Comparison of ENCODE assay signal across 19 cellular contexts in the genomic region with DNA sequence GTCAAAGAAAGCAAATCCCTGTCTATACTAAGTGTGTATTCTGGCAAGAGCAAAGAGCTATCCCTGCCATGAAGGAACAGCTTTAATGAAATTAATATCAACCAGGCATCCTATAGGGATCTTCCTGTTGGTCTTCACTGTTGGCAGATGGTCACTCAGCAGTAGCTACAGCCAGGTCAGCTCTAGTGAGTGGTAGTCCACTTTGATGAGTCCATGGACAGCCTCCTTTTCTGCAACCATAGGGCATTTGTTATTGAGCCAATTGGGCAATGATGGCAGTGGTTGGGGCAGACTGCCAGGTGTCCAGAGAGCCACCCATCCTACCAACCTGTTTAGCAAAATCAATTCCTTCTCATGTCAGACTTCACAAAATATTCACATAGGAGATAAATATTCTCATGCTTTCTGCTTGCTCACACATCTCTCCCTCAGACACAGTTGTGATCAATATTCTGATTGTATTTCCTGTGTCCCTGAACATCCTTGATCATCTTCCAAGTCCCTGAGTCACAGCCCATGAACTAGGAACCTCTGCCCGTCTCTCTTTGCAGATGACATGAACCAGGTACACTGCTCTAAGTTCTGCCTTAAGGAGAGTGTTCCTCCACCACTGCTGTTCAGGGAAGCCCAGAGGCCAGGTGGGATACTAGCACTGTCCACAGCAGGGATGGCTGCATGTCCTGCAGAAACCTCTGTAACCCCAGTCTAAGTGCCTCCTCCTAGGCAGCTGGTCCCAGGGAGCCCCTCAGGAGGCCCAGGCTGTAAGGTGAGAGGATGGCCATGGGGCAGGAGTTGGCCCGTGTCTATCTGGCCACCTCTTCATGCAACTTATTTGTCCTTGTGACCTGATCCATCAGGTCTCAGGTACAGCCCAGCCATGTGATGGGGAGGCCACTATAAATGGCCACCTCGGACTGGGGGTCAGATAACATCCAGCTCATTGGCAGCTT.
"Had no signal": no experiment of that assay in that cellular context is flagged by ENCODE, and none has a peak within 500 bp of the region (broad histone marks: within the 10 kb centered on the region; RNA-seq: fewer than 3 reads in every experiment).

No MANE protein-coding gene starts in this region.

- H3K27me3 ChIP-seq: cardiac muscle cell, ovary, sigmoid colon, vagina had no signal

- H3K36me3 Mint-ChIP-seq: stimulated activated effector memory CD8-positive, alpha-beta T cell treated with anti-CD3 and anti-CD28 coated beads, Interleukin-12 subunit alpha, Interleukin-12 subunit beta, amount 100 ng/mL, for 72 hours had no signal

- H3K27me3 Mint-ChIP-seq: activated naive CD8-positive, alpha-beta T cell treated with anti-CD3 and anti-CD28 coated beads, Interleukin-2, amount 50 U/mL, for 24 hours had no signal

- H3K9me3 Mint-ChIP-seq: activated naive CD8-positive, alpha-beta T cell treated with anti-CD3 and anti-CD28 coated beads, Interleukin-2, amount 50 U/mL, for 24 hours; activated T-helper 1 cell treated with anti-CD3 and anti-CD28 coated beads, Interleukin-12 subunit alpha, Interleukin-12 subunit beta, Interleukin-2, Interleukin-4 antibody, amounts not matched to agents 30 ng/mL and 10 ng/mL and 1 ng/mL, durations not matched to agents 14 hours and 24 hours and 36 hours; neural crest cell; stimulated activated effector memory CD8-positive, alpha-beta T cell treated with anti-CD3 and anti-CD28 coated beads, Interleukin-12 subunit alpha, Interleukin-12 subunit beta, amount 100 ng/mL, for 72 hours; T-helper 2 cell treated with Interferon-gamma antibody and Interleukin-4, amounts not matched to agents 5 μg/mL and 100 μg/mL, for 36 hours had no signal

- H3K27ac Mint-ChIP-seq: activated naive CD8-positive, alpha-beta T cell treated with anti-CD3 and anti-CD28 coated beads, Interleukin-2, amount 50 U/mL, for 24 hours; activated T-helper 1 cell treated with anti-CD3 and anti-CD28 coated beads, Interleukin-12 subunit alpha, Interleukin-12 subunit beta, Interleukin-2, Interleukin-4 antibody, amounts not matched to agents 30 ng/mL and 10 ng/mL and 1 ng/mL, durations not matched to agents 14 hours and 24 hours and 36 hours; T-helper 2 cell treated with Interferon-gamma antibody and Interleukin-4, amounts not matched to agents 5 μg/mL and 100 μg/mL, for 36 hours had no signal

- DNase-seq: activated CD4-positive, alpha-beta T cell treated with anti-CD3 and anti-CD28 coated beads, Interleukin-2, amount 50 U/mL, for 1 hour; activated CD4-positive, CD25-positive, alpha-beta regulatory T cell; activated CD8-positive, alpha-beta memory T cell treated with anti-CD3 and anti-CD28 coated beads for 24 hours; activated naive CD4-positive, alpha-beta T cell; activated naive CD8-positive, alpha-beta T cell treated with anti-CD3 and anti-CD28 coated beads, Interleukin-2, amount 50 U/mL, for 24 hours; foreskin fibroblast; hippocampal formation; kidney glomerular epithelial cell; mesendoderm; ovary; sigmoid colon; stimulated activated CD4-positive, alpha-beta T cell treated with anti-CD3 and anti-CD28 coated beads, Interleukin-2, amount 100 ng/mL, for 24 hours had no signal

- H3K4me1 ChIP-seq: sigmoid colon, vagina had no signal

- H3K27ac ChIP-seq: cardiac muscle cell, coronary artery, ovary, sigmoid colon, vagina had no signal

- H3K9me3 ChIP-seq: ovary, sigmoid colon, vagina had no signal

- H3K4me3 Mint-ChIP-seq: activated naive CD8-positive, alpha-beta T cell treated with anti-CD3 and anti-CD28 coated beads, Interleukin-2, amount 50 U/mL, for 24 hours; activated T-helper 1 cell treated with anti-CD3 and anti-CD28 coated beads, Interleukin-12 subunit alpha, Interleukin-12 subunit beta, Interleukin-2, Interleukin-4 antibody, amounts not matched to agents 30 ng/mL and 10 ng/mL and 1 ng/mL, durations not matched to agents 14 hours and 24 hours and 36 hours; neural crest cell; stimulated activated effector memory CD8-positive, alpha-beta T cell treated with anti-CD3 and anti-CD28 coated beads, Interleukin-12 subunit alpha, Interleukin-12 subunit beta, amount 100 ng/mL, for 72 hours; T-helper 2 cell treated with Interferon-gamma antibody and Interleukin-4, amounts not matched to agents 5 μg/mL and 100 μg/mL, for 36 hours had no signal

- ATAC-seq: activated naive CD8-positive, alpha-beta T cell treated with anti-CD3 and anti-CD28 coated beads, Interleukin-2, amount 50 U/mL, for 24 hours; stimulated activated effector memory CD8-positive, alpha-beta T cell treated with anti-CD3 and anti-CD28 coated beads, Interleukin-12 subunit alpha, Interleukin-12 subunit beta, amount 100 ng/mL, for 72 hours had no signal

- H3K36me3 ChIP-seq: cardiac muscle cell, ovary, sigmoid colon, vagina had no signal

- H3K4me3 ChIP-seq: cardiac muscle cell, coronary artery, ovary, sigmoid colon, vagina had no signal
